Comparison of ENCODE assay signal across 12 cellular contexts in the genomic region with DNA sequence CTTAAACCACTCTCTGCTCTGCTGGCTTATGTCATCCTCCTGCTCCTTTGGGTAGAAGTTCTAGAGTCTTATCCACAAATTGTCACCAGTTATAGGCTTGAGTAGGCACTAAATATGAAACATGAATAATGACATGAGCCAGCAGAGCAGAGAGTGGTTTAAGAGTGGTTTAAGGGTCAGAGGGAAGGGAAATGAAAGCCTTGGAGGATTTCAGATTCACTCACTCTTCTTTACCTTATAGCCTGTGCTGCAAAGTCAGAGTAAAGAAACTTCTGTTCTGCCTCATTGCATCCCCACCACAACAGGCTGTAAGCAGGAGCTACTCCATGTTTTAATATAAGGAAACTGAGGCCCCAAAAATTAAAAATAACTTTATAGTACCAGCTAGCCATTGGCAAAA.
DNase-seq lines count a peak whose midpoint lies in the region; ATAC-seq and TF ChIP-seq lines count a peak whose summit lies in the region.
"Had no signal": no experiment of that assay in that cellular context is flagged by ENCODE, and none has a peak within 500 bp of the region (broad histone marks: within the 10 kb centered on the region; RNA-seq: fewer than 3 reads in every experiment).

No MANE protein-coding gene starts in this region.

- H3K27ac ChIP-seq in ascending aorta = no peak overlapping the region
- H3K27ac ChIP-seq in aorta (ENCODE audit: low read depth in 1 of 2, low read length in 2 of 2) = no peak overlapping the region
- H3K27ac ChIP-seq: RWPE1 had no signal

- no peak overlapping the region for H3K4me3 ChIP-seq in ascending aorta
- no peak overlapping the region for H3K4me3 ChIP-seq in aorta (ENCODE audit: low read length in 2 of 2)
- H3K4me3 ChIP-seq: GM23338 had no signal

- H3K27me3 ChIP-seq in ascending aorta (no peaks in the 10 kb centered on the region), aorta (ENCODE audit: control insufficient read depth in 1 of 2, insufficient read depth in 2 of 2, low read length in 1 of 2) (no peaks in the 10 kb centered on the region)

- H3K36me3 Mint-ChIP-seq in activated naive CD8-positive, alpha-beta T cell treated with anti-CD3 and anti-CD28 coated beads, Interleukin-2, amount 10 ng/mL, durations not matched to agents 7 days and 5 days = peaks cover 5% of the 10 kb centered on the region
- no peaks in the 10 kb centered on the region for H3K36me3 Mint-ChIP-seq in activated naive CD8-positive, alpha-beta T cell treated with anti-CD3 and anti-CD28 coated beads for 36 hours
- peaks cover 5% of the 10 kb centered on the region; the same call in 1 of the 2 replicates for H3K36me3 Mint-ChIP-seq in HFFc6 (ENCODE audit: low read depth)

- no peak for TF ChIP-seq CTCF in ascending aorta (IDR thresholded peaks at IDR 0.05)
- no peak for TF ChIP-seq CTCF in HFFc6 (IDR thresholded peaks at IDR 0.05)

- intact Hi-C loops in ascending aorta (cut with DNase I) = no loop called here
- intact Hi-C loops in aorta (cut with DNase I) = no loop called here

- no peak overlapping the region for H3K27ac Mint-ChIP-seq in activated naive CD8-positive, alpha-beta T cell treated with anti-CD3 and anti-CD28 coated beads, Interleukin-2, amount 10 ng/mL, durations not matched to agents 7 days and 5 days
- no peak overlapping the region for H3K27ac Mint-ChIP-seq in activated naive CD8-positive, alpha-beta T cell treated with anti-CD3 and anti-CD28 coated beads for 36 hours
- H3K27ac Mint-ChIP-seq in HFFc6 = no peak overlapping the region
- H3K27ac Mint-ChIP-seq: GM23338 had no signal

- POLR2A ChIA-PET in activated naive CD8-positive, alpha-beta T cell treated with anti-CD3 and anti-CD28 coated beads, Interleukin-2, amount 10 ng/mL, durations not matched to agents 7 days and 5 days (lab: Charles Lee) = no interaction called here

- H3K36me3 ChIP-seq in ascending aorta = no peaks in the 10 kb centered on the region
- no peaks in the 10 kb centered on the region for H3K36me3 ChIP-seq in aorta (ENCODE audit: control insufficient read depth in 1 of 2, insufficient read depth in 2 of 2, low read length in 1 of 2)

- no peaks in the 10 kb centered on the region for H3K9me3 ChIP-seq in ascending aorta
- no peaks in the 10 kb centered on the region for H3K9me3 ChIP-seq in aorta (ENCODE audit: control insufficient read depth, low read length)

- H3K4me1 ChIP-seq in ascending aorta (no peaks in the 10 kb centered on the region), aorta (ENCODE audit: control insufficient read depth in 1 of 2, insufficient read depth in 2 of 2, low read length in 2 of 2) (no peaks in the 10 kb centered on the region)

- H3K9me3 Mint-ChIP-seq in activated naive CD8-positive, alpha-beta T cell treated with anti-CD3 and anti-CD28 coated beads, Interleukin-2, amount 10 ng/mL, durations not matched to agents 7 days and 5 days = peaks cover 4% of the 10 kb centered on the region
- H3K9me3 Mint-ChIP-seq in activated naive CD8-positive, alpha-beta T cell treated with anti-CD3 and anti-CD28 coated beads for 36 hours = no peaks in the 10 kb centered on the region
- H3K9me3 Mint-ChIP-seq in HFFc6 = peaks cover 61% of the 10 kb centered on the region
- H3K9me3 Mint-ChIP-seq: GM23338 had no signal

- H3K4me1 Mint-ChIP-seq in activated naive CD8-positive, alpha-beta T cell treated with anti-CD3 and anti-CD28 coated beads, Interleukin-2, amount 10 ng/mL, durations not matched to agents 7 days and 5 days = peaks cover 16% of the 10 kb centered on the region
- H3K4me1 Mint-ChIP-seq in activated naive CD8-positive, alpha-beta T cell treated with anti-CD3 and anti-CD28 coated beads for 36 hours = no peaks in the 10 kb centered on the region
- H3K4me1 Mint-ChIP-seq in HFFc6 (ENCODE audit: low read depth) = no peaks in the 10 kb centered on the region
- H3K4me1 Mint-ChIP-seq: GM23338 had no signal

- H3K4me3 Mint-ChIP-seq in activated naive CD8-positive, alpha-beta T cell treated with anti-CD3 and anti-CD28 coated beads, Interleukin-2, amount 10 ng/mL, durations not matched to agents 7 days and 5 days = no peak overlapping the region
- no peak overlapping the region for H3K4me3 Mint-ChIP-seq in activated naive CD8-positive, alpha-beta T cell treated with anti-CD3 and anti-CD28 coated beads for 36 hours
- no peak overlapping the region for H3K4me3 Mint-ChIP-seq in HFFc6
- H3K4me3 Mint-ChIP-seq: GM23338 had no signal

- peak; percentile 33 for ATAC-seq in activated naive CD8-positive, alpha-beta T cell treated with anti-CD3 and anti-CD28 coated beads, Interleukin-2, amount 10 ng/mL, durations not matched to agents 7 days and 5 days (ENCODE audit: low read depth)
- ATAC-seq in GM21723 (IDR thresholded peaks at IDR 0.05; ENCODE audit: unreplicated experiment) (peak; percentile 96), HG03139 (IDR thresholded peaks at IDR 0.05; ENCODE audit: unreplicated experiment) (peak; percentile 91), aorta (ENCODE audit: low FRiP score) (no peak)
- ATAC-seq: GM23338, right cardiac atrium had no signal

- no peak for DNase-seq in activated naive CD8-positive, alpha-beta T cell treated with anti-CD3 and anti-CD28 coated beads, Interleukin-2, amount 10 ng/mL, durations not matched to agents 7 days and 5 days
- DNase-seq in activated naive CD8-positive, alpha-beta T cell treated with anti-CD3 and anti-CD28 coated beads for 36 hours = no peak
- no peak for DNase-seq in ascending aorta (ENCODE audit: low spot score in 2 of 2)
- no peak for DNase-seq in HFFc6
- DNase-seq in aorta = no peak
- DNase-seq in KG1 (lab: John Stamatoyannopoulos, UW) = no peak
- DNase-seq: NCI-H345 had no signal

- H3K27me3 Mint-ChIP-seq in activated naive CD8-positive, alpha-beta T cell treated with anti-CD3 and anti-CD28 coated beads, Interleukin-2, amount 10 ng/mL, durations not matched to agents 7 days and 5 days = peaks cover 20% of the 10 kb centered on the region
- no peaks in the 10 kb centered on the region for H3K27me3 Mint-ChIP-seq in activated naive CD8-positive, alpha-beta T cell treated with anti-CD3 and anti-CD28 coated beads for 36 hours
- H3K27me3 Mint-ChIP-seq in HFFc6 (ENCODE audit: insufficient read depth) = no peaks in the 10 kb centered on the region
